In genomic region chr4:168648929-168649328, GRCh38 we compare ENCODE assay signal across 14 cellular contexts.
DNase-seq lines count a peak whose midpoint lies in the region; ATAC-seq and TF ChIP-seq lines count a peak whose summit lies in the region.
"Had no signal": no experiment of that assay in that cellular context is flagged by ENCODE, and none has a peak within 500 bp of the region (broad histone marks: within the 10 kb centered on the region; RNA-seq: fewer than 3 reads in every experiment).

No MANE protein-coding gene starts in this region.

- TF ChIP-seq CTCF in HEK293 (tag by site-specific recombination; IDR thresholded peaks at IDR 0.05): no peak
- peak; percentile 26 for TF ChIP-seq CTCF in foreskin keratinocyte (conservative IDR thresholded peaks at IDR 0.05)
- TF ChIP-seq CTCF in smooth muscle cell (IDR thresholded peaks at IDR 0.05; ENCODE audit: borderline replicate concordance, insufficient read depth, poor library complexity, severe bottlenecking): no peak

- H3K4me1 ChIP-seq in HEK293 (ENCODE audit: control insufficient read depth, insufficient read depth, low read length) (peaks cover 17% of the 10 kb centered on the region), adipocyte (ENCODE audit: control insufficient read depth, insufficient read depth, low read length) (peaks cover 10% of the 10 kb centered on the region), foreskin keratinocyte (peaks cover 13% of the 10 kb centered on the region), smooth muscle cell (ENCODE audit: low read depth) (peaks cover 51% of the 10 kb centered on the region), HAP-1 (peaks cover 14% of the 10 kb centered on the region)

- DNase-seq in adipocyte (ENCODE audit: low read depth) (peak; percentile 50), foreskin keratinocyte (peak; percentile 72 to 89), smooth muscle cell (lab: John Stamatoyannopoulos, UW; ENCODE audit: unreplicated experiment) (no peak), HAP-1 (ENCODE audit: low spot score in 2 of 2) (no peak), RPMI8226 (no peak), activated T-cell treated with anti-CD3 and anti-CD28 coated beads for 4 hours (no peak)
- DNase-seq: CD8-positive, alpha-beta memory T cell; dorsolateral prefrontal cortex; left colon; nephron progenitor cell; sigmoid colon had no signal

- peaks cover 34% of the 10 kb centered on the region for H3F3A ChIP-seq in smooth muscle cell (ENCODE audit: low read depth)

- no peak overlapping the region for H2AFZ ChIP-seq in smooth muscle cell (ENCODE audit: low read depth)

- WGBS in smooth muscle cell (ENCODE audit: low lambda C conversion rate): 11% methylated on average over 3 of the region's 3 CpGs

- H3K9ac ChIP-seq in adipocyte (ENCODE audit: low read length) (no peak overlapping the region), smooth muscle cell (ENCODE audit: low read depth) (peak overlapping the region; percentile 88)

- no peaks in the 10 kb centered on the region for H4K20me1 ChIP-seq in smooth muscle cell (ENCODE audit: low read depth)

- peaks cover 96% of the 10 kb centered on the region for H3K79me2 ChIP-seq in smooth muscle cell (ENCODE audit: low read depth)

- H3K36me3 ChIP-seq in HEK293 (ENCODE audit: control insufficient read depth in 2 of 2, insufficient read depth in 1 of 2, low read length in 2 of 2) (no peaks in the 10 kb centered on the region), adipocyte (ENCODE audit: control insufficient read depth, insufficient read depth, low read length, severe bottlenecking) (no peaks in the 10 kb centered on the region), smooth muscle cell (ENCODE audit: low read depth) (no peaks in the 10 kb centered on the region), HAP-1 (replicated peaks) (no peaks in the 10 kb centered on the region)
- H3K36me3 ChIP-seq: sigmoid colon had no signal

- H3K9me3 ChIP-seq in HEK293 (ENCODE audit: control insufficient read depth, insufficient read depth, low read depth, low read length) (no peaks in the 10 kb centered on the region), adipocyte (ENCODE audit: control insufficient read depth, low read length) (no peaks in the 10 kb centered on the region), smooth muscle cell (replicated peaks; ENCODE audit: low read depth) (no peaks in the 10 kb centered on the region), HAP-1 (no peaks in the 10 kb centered on the region)
- H3K9me3 ChIP-seq: sigmoid colon had no signal

- ATAC-seq in foreskin keratinocyte: peak; percentile 96
- no peak for ATAC-seq in GM19035 (IDR thresholded peaks at IDR 0.05; ENCODE audit: unreplicated experiment)
- ATAC-seq: left colon had no signal

- POLR2A ChIA-PET in HEK293 (lab: Yijun Ruan, JAX): no interaction called here

- in situ Hi-C loops in HAP-1 (cut with MboI; ENCODE audit: low sequenced_read_pairs): no loop called here

- H3K27me3 ChIP-seq in adipocyte (replicated peaks; ENCODE audit: control insufficient read depth, insufficient read depth, low read length) (no peaks in the 10 kb centered on the region), foreskin keratinocyte (no peaks in the 10 kb centered on the region), smooth muscle cell (ENCODE audit: low read depth) (no peaks in the 10 kb centered on the region), HAP-1 (ENCODE audit: low read depth) (no peaks in the 10 kb centered on the region)
- H3K27me3 ChIP-seq: sigmoid colon had no signal

- H3K4me3 ChIP-seq in HEK293 (ENCODE audit: low read depth, low read length) (no peak overlapping the region), adipocyte (ENCODE audit: low read length) (no peak overlapping the region), smooth muscle cell (no peak overlapping the region), HAP-1 (no peak overlapping the region)
- H3K4me3 ChIP-seq: dorsolateral prefrontal cortex, sigmoid colon, SK-N-MC had no signal

- peak overlapping the region; percentile 68 for H3K4me2 ChIP-seq in smooth muscle cell

- CTCF ChIA-PET in HEK293 (lab: Yijun Ruan, JAX): no interaction called here

- no peak overlapping the region for H3K27ac ChIP-seq in HEK293 (ENCODE audit: extremely low read depth, low read depth, low read length)
- H3K27ac ChIP-seq in foreskin keratinocyte: no peak overlapping the region
- peak overlapping the region; percentile 99 for H3K27ac ChIP-seq in smooth muscle cell (ENCODE audit: low read depth)
- H3K27ac ChIP-seq: dorsolateral prefrontal cortex, SK-N-MC had no signal

TF ChIP-seq in HEK293, 187 proteins besides CTCF, POLR2A, EP300 and RAD21:
- TF ChIP-seq ZNF707 (tag by site-specific recombination; IDR thresholded peaks at IDR 0.05): no peak
- TF ChIP-seq ZFP41 (tag by site-specific recombination; IDR thresholded peaks at IDR 0.05; ENCODE audit: borderline replicate concordance): no peak
- 0 out of 2 replicates have a peak, but pooled peaks have one; percentile 42 for TF ChIP-seq PRDM6 (tag by site-specific recombination; IDR thresholded peaks at IDR 0.05)
- TF ChIP-seq, protein P1, sequence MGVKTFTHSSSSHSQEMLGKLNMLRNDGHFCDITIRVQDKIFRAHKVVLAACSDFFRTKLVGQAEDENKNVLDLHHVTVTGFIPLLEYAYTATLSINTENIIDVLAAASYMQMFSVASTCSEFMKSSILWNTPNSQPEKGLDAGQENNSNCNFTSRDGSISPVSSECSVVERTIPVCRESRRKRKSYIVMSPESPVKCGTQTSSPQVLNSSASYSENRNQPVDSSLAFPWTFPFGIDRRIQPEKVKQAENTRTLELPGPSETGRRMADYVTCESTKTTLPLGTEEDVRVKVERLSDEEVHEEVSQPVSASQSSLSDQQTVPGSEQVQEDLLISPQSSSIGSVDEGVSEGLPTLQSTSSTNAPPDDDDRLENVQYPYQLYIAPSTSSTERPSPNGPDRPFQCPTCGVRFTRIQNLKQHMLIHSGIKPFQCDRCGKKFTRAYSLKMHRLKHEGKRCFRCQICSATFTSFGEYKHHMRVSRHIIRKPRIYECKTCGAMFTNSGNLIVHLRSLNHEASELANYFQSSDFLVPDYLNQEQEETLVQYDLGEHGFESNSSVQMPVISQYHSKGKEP (tag by site-specific recombination; IDR thresholded peaks at IDR 0.05): 0 out of 2 replicates have a peak, but pooled peaks have one; percentile 6
- no peak for TF ChIP-seq ZNF391 (tag by site-specific recombination; IDR thresholded peaks at IDR 0.05; ENCODE audit: borderline replicate concordance, low read depth)

Comparison
In these comparisons a context has a peak if more than half of its experiments do, and no peak if none do; other contexts are left out.
1. DNase-seq: peak in adipocyte (single experiment) and foreskin keratinocyte (2 of 2); none in smooth muscle cell (single experiment), HAP-1 (0 of 2), RPMI8226 (single experiment) and activated T-cell treated with anti-CD3 and anti-CD28 coated beads for 4 hours (single experiment).